In genomic region chr3:4804161-4805058, GRCh38 we compare ENCODE assay signal across 1 cellular context.
TF ChIP-seq lines count a peak whose summit lies in the region.

No MANE protein-coding gene starts in this region.

TF ChIP-seq in K562, 482 proteins besides CTCF, POLR2A, EP300 and RAD21 (continued from another document and continues in another):
- TF ChIP-seq ZBTB40 (IDR thresholded peaks at IDR 0.05) (no peak), ZBTB40 (CRISPR knock-in tag; IDR thresholded peaks at IDR 0.05) (no peak), PPARD (CRISPR knock-in tag; IDR thresholded peaks at IDR 0.05) (no peak), NFRKB (IDR thresholded peaks at IDR 0.05; ENCODE audit: low read depth) (no peak), PTTG1 (tag; IDR thresholded peaks at IDR 0.05; ENCODE audit: low read depth) (no peak), HDAC8 (tag; IDR thresholded peaks at IDR 0.05) (no peak), ATF1 (CRISPR knock-in tag; IDR thresholded peaks at IDR 0.05) (no peak), ATF1 (tag; IDR thresholded peaks at IDR 0.05) (no peak), KLF16 (IDR thresholded peaks at IDR 0.05) (no peak), NRF1 (conservative IDR thresholded peaks at IDR 0.05 in 1 of 2, IDR thresholded peaks at IDR 0.05 in 1 of 2) (no peak), ZNF3 (CRISPR knock-in tag; IDR thresholded peaks at IDR 0.05) (no peak), HMBOX1 (IDR thresholded peaks at IDR 0.05) (peak; percentile 50; the same call in 1 of the 2 replicates), BMI1 (IDR thresholded peaks at IDR 0.05; ENCODE audit: low read length) (no peak), ZFX (CRISPR knock-in tag; IDR thresholded peaks at IDR 0.05) (no peak), GATA2 (CRISPR knock-in tag; IDR thresholded peaks at IDR 0.05) (0 out of 2 replicates have a peak, but pooled peaks have one; percentile 11), SMARCE1 (IDR thresholded peaks at IDR 0.05) (0 out of 2 replicates have a peak, but pooled peaks have one; percentile 19), ZNF239 (CRISPR knock-in tag; IDR thresholded peaks at IDR 0.05) (no peak), RCOR1 (IDR thresholded peaks at IDR 0.05; ENCODE audit: borderline replicate concordance in 1 of 2, low read depth in 2 of 2, low read length in 2 of 2) (peak in 1 of 2 experiments; percentile 43; a peak in 1 of 4 replicates), E2F4 (CRISPR knock-in tag; IDR thresholded peaks at IDR 0.05; ENCODE audit: low read depth) (no peak), EZH2 (IDR thresholded peaks at IDR 0.05; ENCODE audit: borderline replicate concordance, low read depth, low read length) (no peak), KLF10 (CRISPR knock-in tag; IDR thresholded peaks at IDR 0.05) (no peak), FOS (IDR thresholded peaks at IDR 0.05; ENCODE audit: extremely low read depth, insufficient read length) (no peak), ZNF586 (CRISPR knock-in tag; conservative IDR thresholded peaks at IDR 0.05) (no peak), MCM7 (IDR thresholded peaks at IDR 0.05) (no peak), NCOA2 (IDR thresholded peaks at IDR 0.05; ENCODE audit: partially characterized antibody in 2 of 2) (no peak), BACH1 (tag; IDR thresholded peaks at IDR 0.05) (no peak), PRDM10 (IDR thresholded peaks at IDR 0.05; ENCODE audit: partially characterized antibody) (no peak), MLX (CRISPR knock-in tag; conservative IDR thresholded peaks at IDR 0.05) (no peak), ZNF699 (CRISPR knock-in tag; IDR thresholded peaks at IDR 0.05; ENCODE audit: insufficient replicate concordance) (no peak), MAFG (tag; conservative IDR thresholded peaks at IDR 0.05) (no peak), KAT2B (IDR thresholded peaks at IDR 0.05; ENCODE audit: low read depth, low read length) (no peak), TFAP4 (CRISPR knock-in tag; IDR thresholded peaks at IDR 0.05; ENCODE audit: borderline replicate concordance) (no peak), ZFP1 (CRISPR knock-in tag; IDR thresholded peaks at IDR 0.05) (no peak), POU5F1 (IDR thresholded peaks at IDR 0.05; ENCODE audit: borderline replicate concordance, low read depth, low read length, partially characterized antibody) (no peak), CREM (IDR thresholded peaks at IDR 0.05; ENCODE audit: low read depth) (0 out of 2 replicates have a peak, but pooled peaks have one; percentile 4), HDAC6 (IDR thresholded peaks at IDR 0.05; ENCODE audit: low read depth, low read length) (no peak), PHF8 (IDR thresholded peaks at IDR 0.05; ENCODE audit: borderline replicate concordance, low read length) (no peak), ZNF592 (IDR thresholded peaks at IDR 0.05) (no peak), ATF3 (IDR thresholded peaks at IDR 0.05) (peak; percentile 20; the same call in 1 of the 2 replicates), ATF3 (CRISPR knock-in tag; conservative IDR thresholded peaks at IDR 0.05) (no peak), ILK (tag; IDR thresholded peaks at IDR 0.05; ENCODE audit: borderline replicate concordance, low read depth) (no peak), SMARCA4 (IDR thresholded peaks at IDR 0.05) (peak; percentile 32; the same call in 1 of the 2 replicates), ZNF324 (CRISPR knock-in tag; IDR thresholded peaks at IDR 0.05) (no peak)
